ENCODE assay signal across 8 cellular contexts in genomic region chr14:49692191-49692757, GRCh38. TPM values are rescaled to one million over a fixed set of nuclear protein-coding genes. Genes with fewer than 3 reads are reported as not detected.
DNase-seq lines count a peak whose midpoint lies in the region; ATAC-seq and TF ChIP-seq lines count a peak whose summit lies in the region.

No MANE protein-coding gene starts in this region.

- H3K9me3 ChIP-seq in SJCRH30 (replicated peaks) = no peaks in the 10 kb centered on the region
- H3K9me3 ChIP-seq in fibroblast of lung (ENCODE audit: control insufficient read depth, insufficient read depth, low read depth, low read length) = no peaks in the 10 kb centered on the region

- TF ChIP-seq CTCF in fibroblast of lung (conservative IDR thresholded peaks at IDR 0.05 in 1 of 2, IDR thresholded peaks at IDR 0.05 in 1 of 2; ENCODE audit: low read depth in 1 of 2, low read length in 2 of 2) = no peak
- no peak for TF ChIP-seq CTCF in retinal pigment epithelial cell (conservative IDR thresholded peaks at IDR 0.05; ENCODE audit: low read depth, low read length)

- H3K9ac ChIP-seq in fibroblast of lung (ENCODE audit: insufficient read depth, low read length) = peak overlapping the region; percentile 82

- H2AFZ ChIP-seq in fibroblast of lung (ENCODE audit: low read length) = peak overlapping the region; percentile 50

- H3K4me1 ChIP-seq in SJCRH30 = 0 out of 2 replicates have a peak, but pooled peaks cover 1% of the 10 kb centered on the region
- no peaks in the 10 kb centered on the region for H3K4me1 ChIP-seq in fibroblast of lung (ENCODE audit: control insufficient read depth, extremely low read depth, insufficient read depth, low read length)

- DNase-seq in EH (ENCODE audit: low read depth) (peak; percentile 16), SJCRH30 (no peak), fibroblast of lung (ENCODE audit: low read depth in 2 of 2) (no peak), retinal pigment epithelial cell (ENCODE audit: low read depth) (no peak), NCI-H1092 (lab: John Stamatoyannopoulos, UW) (no peak), A172 (ENCODE audit: low spot score) (no peak)

- no peak for ATAC-seq in GM19397 (IDR thresholded peaks at IDR 0.05; ENCODE audit: unreplicated experiment)
- no peak for ATAC-seq in HG02981 (IDR thresholded peaks at IDR 0.05; ENCODE audit: unreplicated experiment)

- H3K27me3 ChIP-seq in SJCRH30 (no peaks in the 10 kb centered on the region), fibroblast of lung (ENCODE audit: control insufficient read depth, insufficient read depth, low read length) (no peaks in the 10 kb centered on the region)

- H4K20me1 ChIP-seq in fibroblast of lung (ENCODE audit: control insufficient read depth, extremely low read depth, insufficient read depth, low read length) = no peaks in the 10 kb centered on the region

- H3K4me3 ChIP-seq in SJCRH30 = peak overlapping the region; percentile 68
- peak overlapping the region; percentile 65 to 73 (median 72) for H3K4me3 ChIP-seq in fibroblast of lung (replicated peaks in 1 of 4; ENCODE audit: control extremely low read depth in 1 of 4, insufficient read depth in 1 of 4, low read depth in 3 of 4, low read length in 4 of 4)
- peak overlapping the region; percentile 66 for H3K4me3 ChIP-seq in retinal pigment epithelial cell (ENCODE audit: low read length)

- H3K27ac ChIP-seq in SJCRH30 (peak overlapping the region; percentile 61), fibroblast of lung (ENCODE audit: insufficient read depth, low read length) (peak overlapping the region; percentile 83)

- peaks cover 3% of the 10 kb centered on the region for H3K79me2 ChIP-seq in fibroblast of lung (ENCODE audit: control insufficient read depth, insufficient read depth, low read length)

- peak overlapping the region; percentile 67 for H3K4me2 ChIP-seq in fibroblast of lung (ENCODE audit: extremely low read depth, insufficient read depth, low read length)

- H3K36me3 ChIP-seq in SJCRH30 (no peaks in the 10 kb centered on the region), fibroblast of lung (ENCODE audit: control insufficient read depth, insufficient read depth, low read length) (no peaks in the 10 kb centered on the region)

RNA-seq across cellular contexts. Expression of gene KLHDC1, which starts 0.6 kb away (rescaled TPM):
- total RNA-seq in SJCRH30 (2014; rRNA removed; shearing (Covaris generic)) = 0.10 and 0.32 TPM in 2 replicates
- total RNA-seq in fibroblast of lung = 5.4 and 5.8 TPM in 2 replicates
- 0.51 and 0.85 TPM in 2 replicates for polyA plus RNA-seq in fibroblast of lung
- polyA plus RNA-seq in fibroblast of lung (2012) = 1.1 and 1.2 TPM in 2 replicates
- 0.07 TPM in 1 of 2 replicates, not detected in the other for polyA minus RNA-seq in fibroblast of lung (ENCODE audit: low replicate concordance)
- total RNA-seq in A172 (2014; rRNA removed; shearing (Covaris generic)) = 0.05 and 1.3 TPM in 2 replicates

RNA-seq across cellular contexts. Expression of gene POLE2, which starts 4.3 kb away (rescaled TPM):
- 52.0 and 53.4 TPM in 2 replicates for total RNA-seq in SJCRH30 (2014; rRNA removed; shearing (Covaris generic))
- 3.1 and 4.5 TPM in 2 replicates for total RNA-seq in fibroblast of lung
- polyA plus RNA-seq in fibroblast of lung = 8.7 and 18.6 TPM in 2 replicates
- polyA plus RNA-seq in fibroblast of lung (2012) = 5.0 and 15.5 TPM in 2 replicates
- polyA minus RNA-seq in fibroblast of lung (ENCODE audit: low replicate concordance) = 0.20 and 6.2 TPM in 2 replicates
- 9.4 and 25.8 TPM in 2 replicates for total RNA-seq in A172 (2014; rRNA removed; shearing (Covaris generic))

RNA-seq across cellular contexts. Expression of gene DNAAF2, which starts 57.2 kb away (rescaled TPM):
- 20.6 and 22.2 TPM in 2 replicates for total RNA-seq in SJCRH30 (2014; rRNA removed; shearing (Covaris generic))
- 9.1 and 10.3 TPM in 2 replicates for total RNA-seq in fibroblast of lung
- 6.1 and 6.5 TPM in 2 replicates for polyA plus RNA-seq in fibroblast of lung
- polyA plus RNA-seq in fibroblast of lung (2012) = 4.2 and 5.3 TPM in 2 replicates
- 0.12 and 0.15 TPM in 2 replicates for polyA minus RNA-seq in fibroblast of lung (ENCODE audit: low replicate concordance)
- total RNA-seq in A172 (2014; rRNA removed; shearing (Covaris generic)) = 8.8 and 10.1 TPM in 2 replicates
